ENCODE assay signal across 28 cellular contexts in genomic region chr1:87603636-87604035, GRCh38.
"Had no signal": no experiment of that assay in that cellular context is flagged by ENCODE, and none has a peak within 500 bp of the region (broad histone marks: within the 10 kb centered on the region; RNA-seq: fewer than 3 reads in every experiment).

No MANE protein-coding gene starts in this region.

- ATAC-seq: heart right ventricle; left colon; left ventricle myocardium superior; lower lobe of right lung; mucosa of descending colon; natural killer cell treated with Interleukin-12 subunit alpha and Interleukin-12 subunit beta and Interleukin-15 and Interleukin-18, amount 100 ng/mL, for 72 hours; psoas muscle; right cardiac atrium; stimulated activated effector memory CD8-positive, alpha-beta T cell treated with anti-CD3 and anti-CD28 coated beads, Interleukin-12 subunit alpha, Interleukin-12 subunit beta, amount 100 ng/mL, for 72 hours; upper lobe of right lung had no signal

- H3K27me3 ChIP-seq: colonic mucosa, esophagus muscularis mucosa, heart right ventricle, neural progenitor cell, sigmoid colon, stomach, tibial nerve, upper lobe of right lung, uterus had no signal

- H3K9me3 ChIP-seq: colonic mucosa, esophagus muscularis mucosa, lower lobe of right lung, sigmoid colon, stomach, upper lobe of right lung, uterus had no signal

- H3K4me1 ChIP-seq: colonic mucosa, heart right ventricle, lower lobe of right lung, psoas muscle, upper lobe of right lung, uterus had no signal

- H3K9ac ChIP-seq: neural progenitor cell had no signal

- H2AFZ ChIP-seq: neural progenitor cell had no signal

- H3K36me3 ChIP-seq: colonic mucosa, esophagus muscularis mucosa, heart right ventricle, lower lobe of right lung, neural progenitor cell, sigmoid colon, stomach, tibial nerve, upper lobe of right lung, uterus had no signal

- H3K27ac ChIP-seq: colonic mucosa, epithelial cell of prostate, esophagus muscularis mucosa, heart right ventricle, lower lobe of right lung, neural progenitor cell, psoas muscle, sigmoid colon, stomach, tibial nerve, upper lobe of right lung, uterus had no signal

- H3K4me2 ChIP-seq: neural progenitor cell had no signal

- DNase-seq: colonic mucosa; effector CD8-positive, alpha-beta T cell; endodermal cell; foreskin melanocyte; glutamatergic neuron; heart right ventricle; hippocampal formation; kidney glomerular epithelial cell; left colon; left ventricle myocardium superior; lower lobe of right lung; mucosa of descending colon; naive B cell; psoas muscle; right cardiac atrium; sigmoid colon; stimulated activated CD4-positive, alpha-beta T cell treated with anti-CD3 and anti-CD28 coated beads, Interleukin-2, amount 100 ng/mL, for 24 hours; stimulated activated CD4-positive, alpha-beta T cell treated with anti-CD3 and anti-CD28 coated beads, Interleukin-4, amount 100 ng/mL, for 24 hours; stimulated activated naive CD4-positive, alpha-beta T cell treated with Interleukin-2 at 50 U/mL for 16 hours; stomach; upper lobe of right lung; uterus had no signal

- H3K4me3 ChIP-seq: colonic mucosa, esophagus muscularis mucosa, heart right ventricle, lower lobe of right lung, mucosa of descending colon, neural progenitor cell, psoas muscle, sigmoid colon, stomach, tibial nerve, upper lobe of right lung, uterus had no signal
